ENCODE assay signal across 15 cellular contexts in the genomic region with DNA sequence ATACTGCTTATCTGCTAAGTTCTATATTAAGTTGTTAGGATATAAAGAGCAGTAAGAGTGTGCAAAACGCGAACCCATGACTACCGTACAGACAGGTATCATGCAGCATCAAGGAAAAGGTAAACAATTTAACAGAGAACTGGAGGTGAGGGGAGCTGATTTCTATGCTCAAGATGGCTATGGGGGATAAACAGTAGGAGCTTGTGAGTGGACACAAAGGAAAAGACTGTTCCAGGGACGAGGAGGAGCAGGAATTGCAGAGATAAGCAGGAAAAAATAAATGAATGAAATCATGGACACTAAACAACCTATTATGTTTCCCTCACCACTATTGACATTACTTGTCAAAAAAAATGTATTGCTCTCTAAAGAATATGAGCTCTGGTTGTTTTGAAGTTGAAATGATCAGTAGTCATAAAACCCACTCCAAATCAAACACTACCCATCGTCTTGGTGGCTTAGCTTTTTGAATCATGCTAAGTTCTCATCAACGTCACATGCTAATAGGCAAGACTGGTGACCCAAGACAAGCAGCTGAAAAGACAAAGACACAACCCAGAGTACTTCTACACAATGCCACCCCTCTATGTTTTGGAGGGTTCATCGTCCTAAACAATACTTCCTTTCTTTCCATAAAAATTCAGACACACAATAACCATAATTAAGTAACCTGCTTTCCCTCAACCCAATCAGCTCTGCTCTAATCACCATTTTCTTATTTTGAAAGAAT.
DNase-seq lines count a peak whose midpoint lies in the region; ATAC-seq, FAIRE-seq and TF ChIP-seq lines count a peak whose summit lies in the region.
"Had no signal": no experiment of that assay in that cellular context is flagged by ENCODE, and none has a peak within 500 bp of the region (broad histone marks: within the 10 kb centered on the region; RNA-seq: fewer than 3 reads in every experiment).

No MANE protein-coding gene starts in this region.

- H2BK120ac ChIP-seq in IMR-90 (ENCODE audit: low read depth, low read length): no peak overlapping the region

- no peak overlapping the region for H3K4me3 ChIP-seq in A549
- H3K4me3 ChIP-seq in IMR-90 (ENCODE audit: insufficient read depth, low read depth, low read length): no peak overlapping the region
- no peak overlapping the region for H3K4me3 ChIP-seq in esophagus muscularis mucosa
- no peak overlapping the region for H3K4me3 ChIP-seq in smooth muscle cell
- H3K4me3 ChIP-seq: GM12878 had no signal

- TF ChIP-seq RAD21 in A549 (conservative IDR thresholded peaks at IDR 0.05 in 1 of 2, IDR thresholded peaks at IDR 0.05 in 1 of 2) (no peak), IMR-90 (IDR thresholded peaks at IDR 0.05; ENCODE audit: low read length) (no peak)

- H2AK9ac ChIP-seq in IMR-90 (replicated peaks; ENCODE audit: low read depth, low read length, poor library complexity): no peak overlapping the region

- peaks cover 4% of the 10 kb centered on the region; the same call in 1 of the 2 replicates for H3K9me1 ChIP-seq in IMR-90 (ENCODE audit: insufficient read depth, low read length)

- H2BK15ac ChIP-seq in IMR-90 (ENCODE audit: low read depth, low read length): no peak overlapping the region

- no peaks in the 10 kb centered on the region for H4K20me1 ChIP-seq in IMR-90 (ENCODE audit: insufficient read depth, low read length)
- H4K20me1 ChIP-seq in smooth muscle cell (ENCODE audit: low read depth): no peaks in the 10 kb centered on the region

- H4K91ac ChIP-seq in IMR-90 (ENCODE audit: insufficient read depth, low read depth, low read length): no peak overlapping the region

- peak; percentile 39 for FAIRE-seq in A549 (lab: Jason Lieb, UNC)
- FAIRE-seq: GM12878, GM18507, HepG2 had no signal

- dilution Hi-C loops in IMR-90 (cut with HindIII; ENCODE audit: low sequenced_read_pairs, unreplicated experiment): no loop called here

- peaks cover 24% of the 10 kb centered on the region for H3K79me2 ChIP-seq in smooth muscle cell (ENCODE audit: low read depth)

- ATAC-seq in A549 (no peak), IMR-90 (ENCODE audit: low read depth) (no peak)
- ATAC-seq: GM12878, HepG2 had no signal

- H3K79me1 ChIP-seq in IMR-90 (ENCODE audit: low read depth in 1 of 2, low read length in 2 of 2): peaks cover 16 to 64% of the 10 kb centered on the region in 2 experiments

- WGBS in A549 (ENCODE audit: missing lambda C conversion rate): 91% methylated on average over 7 of the region's 7 CpGs
- no CpG with 5 or more reads among the region's 7 CpGs for WGBS in IMR-90 (ENCODE audit: extremely low coverage in 2 of 2, insufficient read length in 1 of 2), 2 experiments
- WGBS in esophagus muscularis mucosa: 91% methylated on average over 7 of the region's 7 CpGs
- 84% methylated on average over 7 of the region's 7 CpGs for WGBS in smooth muscle cell (ENCODE audit: low lambda C conversion rate)

- H3F3A ChIP-seq in smooth muscle cell (ENCODE audit: low read depth): peaks cover 29% of the 10 kb centered on the region

- H3K9me3 ChIP-seq in A549: no peaks in the 10 kb centered on the region
- H3K9me3 ChIP-seq in IMR-90 (ENCODE audit: control insufficient read depth, insufficient read depth, low read length): no peaks in the 10 kb centered on the region
- H3K9me3 ChIP-seq in esophagus muscularis mucosa: no peaks in the 10 kb centered on the region
- no peaks in the 10 kb centered on the region for H3K9me3 ChIP-seq in smooth muscle cell (replicated peaks; ENCODE audit: low read depth)

- no peak overlapping the region for H3K14ac ChIP-seq in IMR-90 (replicated peaks; ENCODE audit: low read depth, low read length)

- TF ChIP-seq CTCF in A549 (IDR thresholded peaks at IDR 0.05) (no peak), IMR-90 (conservative IDR thresholded peaks at IDR 0.05; ENCODE audit: low read depth, low read length) (no peak), esophagus muscularis mucosa (IDR thresholded peaks at IDR 0.05) (no peak), smooth muscle cell (IDR thresholded peaks at IDR 0.05; ENCODE audit: borderline replicate concordance, insufficient read depth, poor library complexity, severe bottlenecking) (no peak)

- H3K27ac ChIP-seq in A549 (peak overlapping the region in 1 of 2 experiments; percentile 12; a peak in 1 of 6 replicates), IMR-90 (ENCODE audit: insufficient read depth, low read length) (no peak overlapping the region), esophagus muscularis mucosa (replicated peaks in 1 of 4) (no peak overlapping the region), smooth muscle cell (ENCODE audit: low read depth) (peak overlapping the region; percentile 84)

- no peak overlapping the region for H3K9ac ChIP-seq in IMR-90 (ENCODE audit: low read depth, low read length)
- H3K9ac ChIP-seq in smooth muscle cell (ENCODE audit: low read depth): no peak overlapping the region

- POLR2A ChIA-PET in A549 (lab: Yijun Ruan, JAX) (no interaction called here), IMR-90 (lab: Charles Lee; ENCODE audit: unreplicated experiment) (no interaction called here)

- H3K27me3 ChIP-seq in IMR-90 (ENCODE audit: control insufficient read depth, insufficient read depth, low read length): no peaks in the 10 kb centered on the region
- no peaks in the 10 kb centered on the region for H3K27me3 ChIP-seq in esophagus muscularis mucosa
- no peaks in the 10 kb centered on the region for H3K27me3 ChIP-seq in smooth muscle cell (ENCODE audit: low read depth)

- no peak overlapping the region for H3K23ac ChIP-seq in IMR-90 (ENCODE audit: low read depth, low read length)

- intact Hi-C loops in IMR-90 (cut with micrococcal nuclease) (no loop called here), esophagus muscularis mucosa (cut with DNase I) (no loop called here)

- H3K36me3 ChIP-seq in IMR-90 (ENCODE audit: control insufficient read depth, insufficient read depth, low read length) (peaks cover 5% of the 10 kb centered on the region; the same call in 1 of the 2 replicates), esophagus muscularis mucosa (peaks cover 0 to 5% (median 0%) of the 10 kb centered on the region in 4 donors), smooth muscle cell (ENCODE audit: low read depth) (no peaks in the 10 kb centered on the region)

- H2AK5ac ChIP-seq in IMR-90 (ENCODE audit: low read depth, low read length): no peak overlapping the region

- no peak for TF ChIP-seq POLR2A in A549 (IDR thresholded peaks at IDR 0.05; ENCODE audit: low read length)
- TF ChIP-seq POLR2A in IMR-90 (IDR thresholded peaks at IDR 0.05; ENCODE audit: low read depth, low read length): no peak
- no peak for TF ChIP-seq POLR2A in esophagus muscularis mucosa (IDR thresholded peaks at IDR 0.05; ENCODE audit: low read depth)

- H3K4me1 ChIP-seq in A549 (peaks cover 47% of the 10 kb centered on the region), IMR-90 (ENCODE audit: control insufficient read depth, insufficient read depth, low read length) (peaks cover 19% of the 10 kb centered on the region), esophagus muscularis mucosa (peaks cover 32 to 74% (median 46%) of the 10 kb centered on the region in 4 donors), smooth muscle cell (ENCODE audit: low read depth) (peaks cover 27% of the 10 kb centered on the region)

- TF ChIP-seq EP300 in A549 (IDR thresholded peaks at IDR 0.05) (no peak), esophagus muscularis mucosa (IDR thresholded peaks at IDR 0.05) (no peak)

- in situ Hi-C loops in IMR-90 (cut with MboI; ENCODE audit: low sequenced_read_pairs): no loop called here

- BruUV-seq in IMR-90 (replicated peaks; lab: Mats Ljungman, UMichigan): no TSS peak

- no peak overlapping the region for H2AFZ ChIP-seq in IMR-90 (replicated peaks; ENCODE audit: low read length, poor library complexity)
- H2AFZ ChIP-seq in smooth muscle cell (ENCODE audit: low read depth): no peak overlapping the region

- no peak overlapping the region for H3K4ac ChIP-seq in IMR-90 (ENCODE audit: low read depth, low read length)

- CTCF ChIA-PET in A549 (lab: Yijun Ruan, JAX) (interaction anchor here (0.6 to 4.0 kb wide), 5 partner anchors 11 to 126 kb away, joined by 3 to 13 read pairs (median 4); no protein-coding TSS in a partner anchor), IMR-90 (lab: Yijun Ruan, JAX) (no interaction called here)

- H3K4me2 ChIP-seq in A549 (no peak overlapping the region), IMR-90 (ENCODE audit: low read depth, low read length) (no peak overlapping the region), smooth muscle cell (no peak overlapping the region)

- no peak overlapping the region for H2BK20ac ChIP-seq in IMR-90 (ENCODE audit: low read depth, low read length)

- H3K18ac ChIP-seq in IMR-90 (ENCODE audit: low read depth, low read length): no peak overlapping the region

- H4K5ac ChIP-seq in IMR-90 (ENCODE audit: low read depth, low read length): peak overlapping the region; percentile 37; the same call in 1 of the 2 replicates

- DNase-seq in A549 (ENCODE audit: low read depth in 1 of 2, low spot score in 1 of 2) (no peak), IMR-90 (no peak), esophagus muscularis mucosa (ENCODE audit: extremely low spot score) (peak; percentile 60), smooth muscle cell (lab: John Stamatoyannopoulos, UW; ENCODE audit: unreplicated experiment) (no peak), A172 (ENCODE audit: low spot score) (no peak), dermis blood vessel endothelial cell (no peak), NCI-H1092 (lab: John Stamatoyannopoulos, UW) (no peak)
- DNase-seq: 8988T; C1 segment of cervical spinal cord; CD4-positive, alpha-beta T cell; DMS79; HCEC 1CT had no signal

- no peak overlapping the region for H2BK5ac ChIP-seq in IMR-90 (ENCODE audit: low read depth, low read length, poor library complexity, severe bottlenecking)

- H3K56ac ChIP-seq in IMR-90 (ENCODE audit: extremely low read depth, insufficient read depth, low read length): no peak overlapping the region

- no peak overlapping the region for H4K8ac ChIP-seq in IMR-90 (ENCODE audit: low read depth in 2 of 2, low read length in 2 of 2)

TF ChIP-seq in A549, 52 proteins besides CTCF, POLR2A, EP300 and RAD21 (continues in another document):
- no peak for TF ChIP-seq NFE2L2 (conservative IDR thresholded peaks at IDR 0.05; ENCODE audit: low read length)
- no peak for TF ChIP-seq RFX5 (IDR thresholded peaks at IDR 0.05)
- TF ChIP-seq HOXB5 (CRISPR knock-in tag; IDR thresholded peaks at IDR 0.05): no peak
- TF ChIP-seq ZSCAN20 (CRISPR knock-in tag; IDR thresholded peaks at IDR 0.05): no peak
- no peak for TF ChIP-seq HDAC2 (IDR thresholded peaks at IDR 0.05)
- TF ChIP-seq CHD2 (IDR thresholded peaks at IDR 0.05; ENCODE audit: low read length, partially characterized antibody): no peak

TF ChIP-seq in IMR-90, 13 proteins besides CTCF, POLR2A, EP300 and RAD21:
- TF ChIP-seq CHD1 (IDR thresholded peaks at IDR 0.05; ENCODE audit: low read depth, low read length) (no peak), RFX5 (IDR thresholded peaks at IDR 0.05; ENCODE audit: low read depth, low read length) (no peak)
